ENCODE assay signal across 22 cellular contexts in genomic region chr12:24407884-24408283, GRCh38.
"Had no signal": no experiment of that assay in that cellular context is flagged by ENCODE, and none has a peak within 500 bp of the region (broad histone marks: within the 10 kb centered on the region; RNA-seq: fewer than 3 reads in every experiment).

No MANE protein-coding gene starts in this region.

- H3K9ac ChIP-seq: KMS-11 had no signal

- H3K9me3 Mint-ChIP-seq: activated CD4-positive, alpha-beta memory T cell treated with anti-CD3 and anti-CD28 coated beads, Interleukin-2, amount 10 ng/mL, durations not matched to agents 7 days and 5 days; activated naive CD8-positive, alpha-beta T cell treated with anti-CD3 and anti-CD28 coated beads, Interleukin-2, amount 10 ng/mL, durations not matched to agents 7 days and 5 days; central memory CD8-positive, alpha-beta T cell had no signal

- H3K27ac ChIP-seq: adrenal gland, body of pancreas, KMS-11, WERI-Rb-1 had no signal

- FAIRE-seq: bronchial epithelial cell had no signal

- H3K4me3 ChIP-seq: adrenal gland, body of pancreas, MG63 had no signal

- DNase-seq: activated CD4-positive, alpha-beta memory T cell treated with anti-CD3 and anti-CD28 coated beads, Interleukin-2, amount 10 ng/mL, durations not matched to agents 7 days and 5 days; activated CD4-positive, alpha-beta T cell treated with anti-CD3 and anti-CD28 coated beads, Interleukin-2, amount 50 U/mL, for 1 hour; activated CD8-positive, alpha-beta memory T cell treated with anti-CD3 and anti-CD28 coated beads, Interleukin-2, amount 50 U/mL, for 4 hours; activated naive CD4-positive, alpha-beta T cell treated with anti-CD3 and anti-CD28 coated beads, Interleukin-2, amount 50 U/mL, for 16 hours; activated naive CD8-positive, alpha-beta T cell treated with anti-CD3 and anti-CD28 coated beads, Interleukin-2, amount 10 ng/mL, durations not matched to agents 7 days and 5 days; activated T-cell treated with anti-CD3 and anti-CD28 coated beads, Interleukin-2, amount 50 U/mL, for 1 hour; adrenal gland; anterior cingulate cortex; body of pancreas; MG63; NCI-H146; NCI-H187 treated with DMSO at 0.1 percent for 48 hours; NCI-H2081 treated with DMSO at 0.1 percent for 48 hours; NCI-H446; NCI-H524; SIG-M5; T-helper 17 cell; WERI-Rb-1 had no signal

- ATAC-seq: body of pancreas, T-helper 17 cell had no signal

- H3K27me3 Mint-ChIP-seq: central memory CD8-positive, alpha-beta T cell had no signal

- H3K4me1 ChIP-seq: adrenal gland, body of pancreas had no signal

- H3K36me3 Mint-ChIP-seq: activated naive CD8-positive, alpha-beta T cell treated with anti-CD3 and anti-CD28 coated beads, Interleukin-2, amount 10 ng/mL, durations not matched to agents 7 days and 5 days had no signal

- H3K36me3 ChIP-seq: adrenal gland, MG63, WERI-Rb-1 had no signal

- H3K4me1 Mint-ChIP-seq: central memory CD8-positive, alpha-beta T cell; T-helper 17 cell had no signal

- H3K27me3 ChIP-seq: adrenal gland, body of pancreas, MG63 had no signal

- H3K4me2 ChIP-seq: KMS-11 had no signal

- H3K27ac Mint-ChIP-seq: activated CD4-positive, alpha-beta memory T cell treated with anti-CD3 and anti-CD28 coated beads, Interleukin-2, amount 10 ng/mL, durations not matched to agents 7 days and 5 days; activated CD4-positive, alpha-beta T cell treated with anti-CD3 and anti-CD28 coated beads for 36 hours; activated naive CD8-positive, alpha-beta T cell treated with anti-CD3 and anti-CD28 coated beads, Interleukin-2, amount 10 ng/mL, durations not matched to agents 7 days and 5 days; T-helper 17 cell had no signal

- H3K9me3 ChIP-seq: adrenal gland, body of pancreas, MG63 had no signal

- H3K4me3 Mint-ChIP-seq: activated CD4-positive, alpha-beta memory T cell treated with anti-CD3 and anti-CD28 coated beads, Interleukin-2, amount 10 ng/mL, durations not matched to agents 7 days and 5 days; activated CD4-positive, alpha-beta T cell treated with anti-CD3 and anti-CD28 coated beads for 36 hours; activated naive CD8-positive, alpha-beta T cell treated with anti-CD3 and anti-CD28 coated beads, Interleukin-2, amount 10 ng/mL, durations not matched to agents 7 days and 5 days; central memory CD8-positive, alpha-beta T cell; T-helper 17 cell had no signal
